Comparison of ENCODE assay signal across 21 cellular contexts in the genomic region with DNA sequence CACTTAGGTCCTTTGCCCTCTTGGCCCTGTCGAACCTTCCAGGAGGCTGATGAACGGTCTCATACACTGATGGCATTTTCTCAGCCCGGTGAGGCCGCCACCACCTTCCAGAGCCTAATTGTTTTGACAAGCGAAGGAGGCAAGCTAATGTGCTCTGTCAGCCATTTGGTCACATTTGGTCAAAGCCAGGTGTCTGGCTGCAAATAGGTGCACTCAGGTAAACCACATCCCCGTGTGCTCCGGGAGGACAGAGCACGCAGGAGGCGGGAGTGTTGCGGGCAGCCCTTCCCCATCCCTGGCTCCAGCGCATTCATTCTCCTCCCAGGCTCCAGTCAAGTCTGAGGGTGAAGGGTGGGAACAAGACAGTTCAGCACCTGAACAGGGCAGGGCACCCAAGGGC.
"Had no signal": no experiment of that assay in that cellular context is flagged by ENCODE, and none has a peak within 500 bp of the region (broad histone marks: within the 10 kb centered on the region; RNA-seq: fewer than 3 reads in every experiment).

No MANE protein-coding gene starts in this region.

- DNase-seq: activated CD4-positive, alpha-beta T cell treated with anti-CD3 and anti-CD28 coated beads for 36 hours; activated CD4-positive, alpha-beta T cell treated with anti-CD3 and anti-CD28 coated beads, Interleukin-2, amount 50 U/mL, for 4 hours; activated CD4-positive, CD25-positive, alpha-beta regulatory T cell; activated naive CD4-positive, alpha-beta T cell; activated T-cell treated with anti-CD3 and anti-CD28 coated beads for 4 hours; activated T-cell treated with anti-CD3 and anti-CD28 coated beads, Interleukin-2, amount 50 U/mL, for 72 hours; dermis blood vessel endothelial cell; effector CD8-positive, alpha-beta T cell; left ventricle myocardium superior; mucosa of descending colon; retina; stimulated activated CD4-positive, alpha-beta T cell treated with anti-CD3 and anti-CD28 coated beads, Interleukin-15, amount 100 ng/mL, for 24 hours; stimulated activated CD4-positive, alpha-beta T cell treated with anti-CD3 and anti-CD28 coated beads, Interleukin-2, amount 100 ng/mL, for 24 hours; stimulated activated naive CD4-positive, alpha-beta T cell treated with Interleukin-2 at 50 U/mL for 16 hours; T-cell had no signal

- H3K9me3 ChIP-seq: mucosa of descending colon, neutrophil, prostate gland, tibial nerve had no signal

- H3K27me3 ChIP-seq: neutrophil, tibial nerve had no signal

- H3K36me3 Mint-ChIP-seq: activated naive CD4-positive, alpha-beta T cell treated with anti-CD3 and anti-CD28 coated beads, Interleukin-2, amount 50 U/mL, for 72 hours; natural killer cell treated with Interleukin-12 subunit alpha and Interleukin-12 subunit beta and Interleukin-15 and Interleukin-18, amount 100 ng/mL, for 72 hours had no signal

- H3K27me3 Mint-ChIP-seq: activated CD4-positive, alpha-beta T cell treated with anti-CD3 and anti-CD28 coated beads for 36 hours; T-cell had no signal

- H3K4me3 ChIP-seq: mucosa of descending colon, prostate gland, tibial nerve had no signal

- H3K4me1 ChIP-seq: prostate gland, tibial nerve had no signal

- H3K27ac Mint-ChIP-seq: activated CD4-positive, alpha-beta T cell treated with anti-CD3 and anti-CD28 coated beads for 36 hours; activated T-cell treated with anti-CD3 and anti-CD28 coated beads, Interleukin-2, amount 50 U/mL, for 72 hours; natural killer cell treated with Interleukin-12 subunit alpha and Interleukin-12 subunit beta and Interleukin-15 and Interleukin-18, amount 100 ng/mL, for 72 hours; T-cell; T-helper 2 cell treated with Interferon-gamma antibody and Interleukin-4, amounts not matched to agents 5 μg/mL and 100 μg/mL, for 36 hours had no signal

- ATAC-seq: activated CD4-positive, alpha-beta T cell treated with anti-CD3 and anti-CD28 coated beads for 36 hours; activated naive CD4-positive, alpha-beta T cell treated with anti-CD3 and anti-CD28 coated beads, Interleukin-2, amount 50 U/mL, for 72 hours; activated T-cell treated with anti-CD3 and anti-CD28 coated beads, Interleukin-2, amount 50 U/mL, for 72 hours; mucosa of descending colon; natural killer cell treated with Interleukin-12 subunit alpha and Interleukin-12 subunit beta and Interleukin-15 and Interleukin-18, amount 100 ng/mL, for 72 hours; T-cell had no signal

- H3K36me3 ChIP-seq: neutrophil, prostate gland, tibial nerve had no signal

- H3K9me3 Mint-ChIP-seq: activated naive CD4-positive, alpha-beta T cell treated with anti-CD3 and anti-CD28 coated beads, Interleukin-2, amount 50 U/mL, for 72 hours; activated T-cell treated with anti-CD3 and anti-CD28 coated beads, Interleukin-2, amount 50 U/mL, for 72 hours; natural killer cell treated with Interleukin-12 subunit alpha and Interleukin-12 subunit beta and Interleukin-15 and Interleukin-18, amount 100 ng/mL, for 72 hours; T-cell; T-helper 2 cell treated with Interferon-gamma antibody and Interleukin-4, amounts not matched to agents 5 μg/mL and 100 μg/mL, for 36 hours had no signal

- H3K27ac ChIP-seq: neutrophil, prostate gland, tibial nerve had no signal

- H3K4me3 Mint-ChIP-seq: activated CD4-positive, alpha-beta T cell treated with anti-CD3 and anti-CD28 coated beads for 36 hours; activated T-cell treated with anti-CD3 and anti-CD28 coated beads, Interleukin-2, amount 50 U/mL, for 72 hours; natural killer cell treated with Interleukin-12 subunit alpha and Interleukin-12 subunit beta and Interleukin-15 and Interleukin-18, amount 100 ng/mL, for 72 hours; T-cell; T-helper 2 cell treated with Interferon-gamma antibody and Interleukin-4, amounts not matched to agents 5 μg/mL and 100 μg/mL, for 36 hours had no signal
